ENCODE assay signal across 11 cellular contexts in the genomic region with DNA sequence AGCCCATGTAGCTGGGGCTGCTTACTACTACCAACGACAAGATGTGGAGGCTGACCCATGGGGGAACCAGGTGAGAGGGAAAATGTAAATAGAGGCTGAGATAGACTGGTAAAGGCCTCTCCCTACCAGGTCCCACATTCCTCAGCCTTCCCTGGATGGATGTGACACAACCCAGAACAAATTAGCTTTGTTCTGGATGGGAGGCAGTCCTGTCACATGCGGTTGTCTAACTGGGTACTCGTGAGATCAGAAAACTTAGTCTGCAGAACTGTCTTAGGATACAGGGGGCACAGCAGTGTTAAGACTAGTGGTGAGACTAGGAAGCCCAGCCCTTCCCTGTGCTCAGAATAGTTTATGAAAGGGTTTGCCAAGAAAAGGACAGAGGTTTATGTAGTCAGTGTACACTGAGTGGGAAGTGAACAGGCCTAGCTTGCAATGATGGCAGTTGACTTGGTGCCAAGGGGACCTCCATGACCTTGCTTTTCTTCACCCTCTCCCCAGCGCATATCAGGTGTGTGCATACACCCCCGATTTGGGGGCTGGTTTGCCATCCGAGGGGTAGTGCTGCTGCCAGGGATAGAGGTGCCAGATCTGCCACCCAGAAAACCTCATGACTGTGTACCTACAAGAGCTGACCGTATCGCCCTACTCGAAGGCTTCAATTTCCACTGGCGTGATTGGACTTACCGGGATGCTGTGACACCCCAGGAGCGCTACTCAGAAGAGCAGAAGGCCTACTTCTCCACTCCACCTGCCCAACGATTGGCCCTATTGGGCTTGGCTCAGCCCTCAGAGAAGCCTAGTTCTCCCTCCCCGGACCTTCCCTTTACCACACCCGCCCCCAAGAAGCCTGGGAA. TPM values are rescaled to one million over a fixed set of nuclear protein-coding genes. Genes with fewer than 3 reads are reported as not detected.
DNase-seq lines count a peak whose midpoint lies in the region; ATAC-seq and TF ChIP-seq lines count a peak whose summit lies in the region.
"Had no signal": no experiment of that assay in that cellular context is flagged by ENCODE, and none has a peak within 500 bp of the region (broad histone marks: within the 10 kb centered on the region; RNA-seq: fewer than 3 reads in every experiment).

No MANE protein-coding gene starts in this region.

- ATAC-seq in HG03565 (IDR thresholded peaks at IDR 0.05; ENCODE audit: unreplicated experiment) = no peak
- ATAC-seq in GM19035 (IDR thresholded peaks at IDR 0.05; ENCODE audit: unreplicated experiment) = no peak
- no peak for ATAC-seq in omental fat pad (ENCODE audit: low FRiP score)
- ATAC-seq in GM21447 (IDR thresholded peaks at IDR 0.05; ENCODE audit: unreplicated experiment) = no peak
- ATAC-seq: activated CD8-positive, alpha-beta memory T cell treated with anti-CD3 and anti-CD28 coated beads, Interleukin-2, amount 10 ng/mL, durations not matched to agents 7 days and 5 days had no signal

- DNase-seq in DMS 273 (lab: John Stamatoyannopoulos, UW; ENCODE audit: unreplicated experiment) (peak; percentile 60), LHCN-M2 (ENCODE audit: low read depth) (peak; percentile 18), choroid plexus epithelial cell (ENCODE audit: low read depth) (peak; percentile 37), myocyte (ENCODE audit: low read depth) (peak; percentile 34), omental fat pad (ENCODE audit: low spot score) (no peak)
- DNase-seq: activated CD8-positive, alpha-beta memory T cell treated with anti-CD3 and anti-CD28 coated beads, Interleukin-2, amount 10 ng/mL, durations not matched to agents 7 days and 5 days; NCI-H446 treated with DMSO at 0.1 percent for 48 hours had no signal

- no peak overlapping the region for H3K4me3 ChIP-seq in choroid plexus epithelial cell (ENCODE audit: low read depth, low read length)
- H3K4me3 ChIP-seq: prostate gland had no signal

- TF ChIP-seq CTCF in choroid plexus epithelial cell (conservative IDR thresholded peaks at IDR 0.05; ENCODE audit: low read depth, low read length) (peak; percentile 27), omental fat pad (IDR thresholded peaks at IDR 0.05) (no peak)

RNA-seq across cellular contexts. Expression of a gene that starts 8.4 kb away (rescaled TPM):
- 7.2 and 8.4 TPM in 2 replicates for total RNA-seq in LHCN-M2 (2014; rRNA removed)
- polyA plus RNA-seq in LHCN-M2 (2012) = 8.3 TPM
- 3.5 and 6.8 TPM in 2 replicates for total RNA-seq in myocyte
- polyA plus RNA-seq in myocyte (2012) = 6.5 TPM
- total RNA-seq in omental fat pad = 1 to 10 TPM; 1.8 to 4.4 (median 3.2) TPM

RNA-seq across cellular contexts. Expression of a gene that starts 8.7 kb away (rescaled TPM):
- total RNA-seq in LHCN-M2 (2014; rRNA removed) (1.1 and 1.6 TPM in 2 replicates), myocyte (0.62 TPM in 2 replicates), omental fat pad (1 to 10 TPM in 1 of 4 donors, under 1 TPM in 3; 0.44 to 1.3 (median 0.67) TPM)
- 0.77 TPM for polyA plus RNA-seq in LHCN-M2 (2012)
- polyA plus RNA-seq in myocyte (2012) = 2.1 TPM

RNA-seq across cellular contexts. Expression of a gene that starts 13.2 kb away (rescaled TPM):
- total RNA-seq in LHCN-M2 (2014; rRNA removed) (507 and 546 TPM in 2 replicates), myocyte (771 and 808 TPM in 2 replicates), omental fat pad (100 to 1,000 TPM; 194 to 363 (median 269) TPM)
- 1,051 TPM for polyA plus RNA-seq in LHCN-M2 (2012)
- 976 TPM for polyA plus RNA-seq in myocyte (2012)

RNA-seq across cellular contexts. Expression of a gene that starts 17.6 kb away (rescaled TPM):
- total RNA-seq in LHCN-M2 (2014; rRNA removed) (0.77 and 1.3 TPM in 2 replicates), myocyte (1.1 and 1.7 TPM in 2 replicates), omental fat pad (1 to 10 TPM; 1.4 to 4.3 (median 3.7) TPM)
- 1.0 TPM for polyA plus RNA-seq in LHCN-M2 (2012)
- polyA plus RNA-seq in myocyte (2012) = 1.2 TPM

RNA-seq across cellular contexts. Expression of a gene that starts 42.1 kb away (rescaled TPM):
- total RNA-seq in LHCN-M2 (2014; rRNA removed) = 64.3 and 67.5 TPM in 2 replicates
- 141 TPM for polyA plus RNA-seq in LHCN-M2 (2012)
- 75.2 and 83.6 TPM in 2 replicates for total RNA-seq in myocyte
- polyA plus RNA-seq in myocyte (2012) = 176 TPM
- 100 to 1,000 TPM in 1 of 4 donors, 10 to 100 TPM in 3; 76.6 to 114 (median 86.2) TPM for total RNA-seq in omental fat pad
